Comparison of ENCODE assay signal across 2 cellular contexts in genomic region chr7:106094780-106095179, GRCh38.
TF ChIP-seq lines count a peak whose summit lies in the region.

No MANE protein-coding gene starts in this region.

TF ChIP-seq in A549, 52 proteins besides CTCF, POLR2A, EP300 and RAD21:
- TF ChIP-seq FOSL2 (IDR thresholded peaks at IDR 0.05) (no peak), FOSL2 (CRISPR knock-in tag; IDR thresholded peaks at IDR 0.05) (peak; percentile 30; the same call in 1 of the 2 replicates), RCOR1 (IDR thresholded peaks at IDR 0.05; ENCODE audit: low read depth, low read length) (no peak)

TF ChIP-seq in GM12878, 131 proteins besides CTCF, POLR2A, EP300 and RAD21:
- TF ChIP-seq SUPT20H (IDR thresholded peaks at IDR 0.05; ENCODE audit: borderline replicate concordance, control insufficient read depth, low read depth, low read length) (no peak), ZSCAN29 (IDR thresholded peaks at IDR 0.05) (no peak), MEF2B (IDR thresholded peaks at IDR 0.05; ENCODE audit: partially characterized antibody, poor library complexity, severe bottlenecking) (no peak), ZNF24 (IDR thresholded peaks at IDR 0.05) (no peak), MXI1 (IDR thresholded peaks at IDR 0.05; ENCODE audit: low read depth, low read length) (no peak), RELA (IDR thresholded peaks at IDR 0.05; ENCODE audit: borderline replicate concordance, partially characterized antibody) (no peak), SMC3 (IDR thresholded peaks at IDR 0.05; ENCODE audit: borderline replicate concordance, low read length) (peak; percentile 11; the same call in 1 of the 2 replicates), SIX5 (IDR thresholded peaks at IDR 0.05; ENCODE audit: low read depth, low read length, severe bottlenecking) (no peak), BMI1 (IDR thresholded peaks at IDR 0.05; ENCODE audit: borderline replicate concordance) (no peak)
